Comparison of ENCODE assay signal across 14 cellular contexts in the genomic region with DNA sequence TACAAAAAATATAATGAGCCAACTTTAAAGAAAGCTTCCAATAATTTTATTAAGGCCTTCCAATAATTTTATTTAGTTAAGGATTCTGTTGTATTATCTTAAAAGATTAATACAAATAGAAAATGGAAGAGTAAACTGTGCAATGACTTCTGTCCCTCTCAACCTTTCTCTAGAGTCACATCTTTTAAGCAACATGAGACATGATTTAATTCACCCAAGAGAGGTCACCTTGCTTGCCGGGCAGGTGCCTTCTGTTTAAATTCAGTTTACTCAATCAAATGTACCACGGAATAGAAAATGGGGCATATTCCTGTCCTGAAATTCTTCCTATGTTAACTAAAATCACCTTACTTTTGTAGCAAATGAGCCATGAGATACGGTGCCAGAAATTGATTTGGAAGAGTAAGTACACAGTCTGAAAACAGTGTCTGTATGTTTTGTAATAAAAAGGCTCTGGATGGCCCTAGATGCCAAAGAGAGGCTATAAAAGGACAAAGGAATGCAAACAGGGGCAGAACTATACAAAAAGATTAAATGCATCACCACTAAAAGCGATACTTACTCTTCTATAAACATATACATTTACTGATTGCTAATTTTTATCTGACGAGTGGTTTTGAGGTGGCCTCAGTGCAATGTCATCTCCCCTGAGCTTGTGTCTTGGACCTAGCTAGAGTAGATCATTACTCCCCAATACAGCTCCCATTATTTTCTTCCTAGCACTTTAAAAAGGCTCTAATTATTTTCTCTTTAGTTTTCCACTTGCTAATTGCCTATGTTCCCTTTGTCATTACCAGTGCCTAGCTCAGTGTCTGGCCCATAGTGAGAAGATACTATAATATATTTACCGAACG.
"Had no signal": no experiment of that assay in that cellular context is flagged by ENCODE, and none has a peak within 500 bp of the region (broad histone marks: within the 10 kb centered on the region; RNA-seq: fewer than 3 reads in every experiment).

No MANE protein-coding gene starts in this region.

- H3K27ac ChIP-seq: body of pancreas, left ventricle myocardium inferior, prostate gland, spleen, transverse colon had no signal

- H3K4me1 ChIP-seq: left ventricle myocardium inferior, prostate gland, spleen, transverse colon had no signal

- DNase-seq: activated CD4-positive, alpha-beta T cell treated with anti-CD3 and anti-CD28 coated beads, Interleukin-2, amount 50 U/mL, for 1 hour; activated T-cell treated with anti-CD3 and anti-CD28 coated beads for 4 hours; amniotic stem cell; body of pancreas; central memory CD4-positive, alpha-beta T cell; cortex of kidney; effector CD8-positive, alpha-beta T cell; left ventricle myocardium inferior; mesenchymal stem cell; nucleus accumbens; spleen; stimulated activated CD4-positive, alpha-beta T cell treated with anti-CD3 and anti-CD28 coated beads, Interleukin-1b, Interleukin-23, amount 100 ng/mL, for 48 hours; transverse colon had no signal

- H3K9me3 ChIP-seq: body of pancreas, prostate gland, transverse colon had no signal

- H3K36me3 ChIP-seq: left ventricle myocardium inferior, prostate gland, spleen, transverse colon had no signal

- H3K27me3 ChIP-seq: body of pancreas, spleen, transverse colon had no signal

- H3K4me3 ChIP-seq: body of pancreas, left ventricle myocardium inferior, prostate gland, spleen, transverse colon had no signal
